Comparison of ENCODE assay signal across 7 cellular contexts in the genomic region with DNA sequence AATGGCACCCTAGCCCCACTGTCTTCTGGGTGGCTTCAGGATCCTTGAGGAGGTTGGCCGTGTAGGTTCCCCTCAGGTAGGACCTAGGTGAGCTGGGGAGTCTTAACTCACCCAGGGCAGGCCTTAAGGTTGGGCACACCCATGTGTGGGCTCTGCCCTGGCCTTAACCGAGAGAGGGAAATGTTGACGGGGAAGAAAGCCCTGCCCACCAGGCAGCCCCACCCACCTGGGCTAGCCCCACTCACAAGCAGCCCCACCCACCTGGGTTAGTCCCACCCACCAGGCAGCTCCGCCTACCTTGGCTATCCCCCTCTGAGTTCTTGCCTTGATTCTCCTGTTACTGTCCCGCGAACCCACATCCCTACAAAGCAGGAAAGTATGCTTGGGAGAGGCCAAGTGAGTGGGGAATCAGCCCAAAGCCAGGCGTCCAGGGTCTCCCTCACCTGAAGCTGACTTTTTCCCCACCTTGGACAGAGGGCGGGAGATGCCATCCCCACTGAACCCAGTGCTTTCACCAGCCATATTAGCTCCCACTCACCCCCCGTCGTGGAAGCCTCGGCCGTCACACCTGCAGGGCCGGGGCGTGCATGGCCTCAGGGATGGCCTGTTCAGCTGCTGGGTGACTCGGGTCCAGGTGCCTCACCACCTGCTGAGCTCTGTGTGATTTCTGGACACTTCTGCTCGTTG.
DNase-seq lines count a peak whose midpoint lies in the region; ATAC-seq and TF ChIP-seq lines count a peak whose summit lies in the region.

MYEOV (plus strand) TSS at position 337 of the 687 bp plus-strand sequence. CDS start 1,200 bp downstream, outside the sequence.

- H3K9me3 Mint-ChIP-seq in nephron progenitor cell = peaks cover 7% of the 10 kb centered on the region

- no peak within 1 kb of the TSS for H3K27ac Mint-ChIP-seq in nephron progenitor cell

- no peaks in the 10 kb centered on the region for H3K36me3 Mint-ChIP-seq in nephron progenitor cell (ENCODE audit: low read depth)

- peaks cover 23% of the 10 kb centered on the region for H3K27me3 Mint-ChIP-seq in nephron progenitor cell (ENCODE audit: low read depth, poor library complexity)

- TF ChIP-seq CTCF in astrocyte of the spinal cord (IDR thresholded peaks at IDR 0.05; ENCODE audit: low read depth, low read length) (no peak), nephron progenitor cell (IDR thresholded peaks at IDR 0.05) (no peak)

- DNase-seq in OCI-M1 (lab: John Stamatoyannopoulos, UW) (peak; percentile 96), astrocyte of the spinal cord (ENCODE audit: low read depth, low spot score) (peak; percentile 47), nephron progenitor cell (peak; percentile 60)

- H3K4me1 Mint-ChIP-seq in nephron progenitor cell = peaks cover 35% of the 10 kb centered on the region

- in situ Hi-C loops in astrocyte of the spinal cord (cut with HindIII; ENCODE audit: low sequenced_read_pairs) = no loop called here

- ATAC-seq in GM18868 (IDR thresholded peaks at IDR 0.05; ENCODE audit: unreplicated experiment) (peak; percentile 22), GM21390 (IDR thresholded peaks at IDR 0.05; ENCODE audit: unreplicated experiment) (no peak), GM21619 (IDR thresholded peaks at IDR 0.05; ENCODE audit: unreplicated experiment) (no peak), GM19035 (IDR thresholded peaks at IDR 0.05; ENCODE audit: unreplicated experiment) (no peak)

- no peak within 1 kb of the TSS for H3K4me3 Mint-ChIP-seq in nephron progenitor cell

- H3K4me3 ChIP-seq in astrocyte of the spinal cord (ENCODE audit: low read depth, low read length) = no peak within 1 kb of the TSS
